Comparison of ENCODE assay signal across 17 cellular contexts in genomic region chr7:86600506-86601290, GRCh38. TPM values are rescaled to one million over a fixed set of nuclear protein-coding genes. Genes with fewer than 3 reads are reported as not detected.
A peak's percentile ranks its signal among the peaks of the same experiment; 100 is the strongest.
DNase-seq lines count a peak whose midpoint lies in the region; ATAC-seq, FAIRE-seq and TF ChIP-seq lines count a peak whose summit lies in the region.
"Had no signal": no experiment of that assay in that cellular context is flagged by ENCODE, and none has a peak within 500 bp of the region (broad histone marks: within the 10 kb centered on the region; RNA-seq: fewer than 3 reads in every experiment).

No MANE protein-coding gene starts in this region.

- H3K27ac Mint-ChIP-seq in chondrocyte (ENCODE audit: unreplicated experiment) = no peak overlapping the region
- H3K27ac Mint-ChIP-seq in neural progenitor cell = no peak overlapping the region
- H3K27ac Mint-ChIP-seq: activated CD8-positive, alpha-beta T cell treated with anti-CD3 and anti-CD28 coated beads, Interleukin-2, amount 10 ng/mL, durations not matched to agents 7 days and 5 days; activated naive CD4-positive, alpha-beta T cell treated with anti-CD3 and anti-CD28 coated beads, Interleukin-2, amount 50 U/mL, for 24 hours had no signal

- H2AFZ ChIP-seq in neural progenitor cell (replicated peaks) = peak overlapping the region; percentile 46

- WGBS in small intestine, 3 donors = 79 to 86% (median 82%) methylated on average over 6 of the region's 6 CpGs

- H3K9me3 ChIP-seq in neural progenitor cell (ENCODE audit: low read depth) (no peaks in the 10 kb centered on the region), small intestine (ENCODE audit: control insufficient read depth, low read depth) (no peaks in the 10 kb centered on the region)
- H3K9me3 ChIP-seq: HAP-1, ovary had no signal

- H3K27me3 Mint-ChIP-seq in chondrocyte (ENCODE audit: low read depth) = no peaks in the 10 kb centered on the region
- H3K27me3 Mint-ChIP-seq in neural progenitor cell (ENCODE audit: insufficient read depth, low read depth) = peaks cover 3% of the 10 kb centered on the region
- H3K27me3 Mint-ChIP-seq: activated naive CD4-positive, alpha-beta T cell treated with anti-CD3 and anti-CD28 coated beads, Interleukin-2, amount 50 U/mL, for 24 hours had no signal

- no peak overlapping the region for H3K4me2 ChIP-seq in neural progenitor cell

- H3K27me3 ChIP-seq in neural progenitor cell (no peaks in the 10 kb centered on the region), small intestine (ENCODE audit: control insufficient read depth in 2 of 2, insufficient read depth in 2 of 2, low read length in 2 of 2) (no peaks in the 10 kb centered on the region)
- H3K27me3 ChIP-seq: ovary had no signal

- no peaks in the 10 kb centered on the region for H3K79me2 ChIP-seq in neural progenitor cell (ENCODE audit: low read depth)

- no peak overlapping the region for H3K9ac ChIP-seq in neural progenitor cell

- H3K36me3 Mint-ChIP-seq in chondrocyte (ENCODE audit: low read depth) = no peaks in the 10 kb centered on the region
- H3K36me3 Mint-ChIP-seq in neural progenitor cell = no peaks in the 10 kb centered on the region
- H3K36me3 Mint-ChIP-seq: activated naive CD4-positive, alpha-beta T cell treated with anti-CD3 and anti-CD28 coated beads, Interleukin-2, amount 50 U/mL, for 24 hours had no signal

- FAIRE-seq in small intestine (lab: Jason Lieb, UNC) = no peak

- TF ChIP-seq CTCF in chondrocyte (IDR thresholded peaks at IDR 0.05) (no peak), neural progenitor cell (IDR thresholded peaks at IDR 0.05) (peak; percentile 33)

- H3K4me3 ChIP-seq in neural progenitor cell (no peak overlapping the region), small intestine (ENCODE audit: low read depth in 1 of 2, low read length in 2 of 2) (no peak overlapping the region)
- H3K4me3 ChIP-seq: HAP-1, ovary had no signal

- ATAC-seq in HG03135 (IDR thresholded peaks at IDR 0.05; ENCODE audit: unreplicated experiment) = no peak
- ATAC-seq: activated CD8-positive, alpha-beta T cell treated with anti-CD3 and anti-CD28 coated beads, Interleukin-2, amount 10 ng/mL, durations not matched to agents 7 days and 5 days had no signal

- H3K9me3 Mint-ChIP-seq in chondrocyte (ENCODE audit: low read depth) (no peaks in the 10 kb centered on the region), neural progenitor cell (peaks cover 8% of the 10 kb centered on the region)
- H3K9me3 Mint-ChIP-seq: activated naive CD4-positive, alpha-beta T cell treated with anti-CD3 and anti-CD28 coated beads, Interleukin-2, amount 50 U/mL, for 24 hours had no signal

- DNase-seq in C1 segment of cervical spinal cord (lab: John Stamatoyannopoulos, UW) = peak in 8 of 14 donors; percentile 9 to 36 (median 28)
- peak; percentile 20 for DNase-seq in H4 (ENCODE audit: low spot score)
- peak; percentile 63 for DNase-seq in chondrocyte (ENCODE audit: low spot score)
- peak; percentile 39 for DNase-seq in neural progenitor cell (ENCODE audit: low spot score)
- no peak for DNase-seq in small intestine
- DNase-seq in activated T-cell treated with anti-CD3 and anti-CD28 coated beads, Interleukin-2, amount 50 U/mL, for 1 hour = no peak
- no peak for DNase-seq in amniotic stem cell (lab: John Stamatoyannopoulos, UW)
- DNase-seq: activated CD8-positive, alpha-beta T cell treated with anti-CD3 and anti-CD28 coated beads, Interleukin-2, amount 10 ng/mL, durations not matched to agents 7 days and 5 days; erythroblast; NCI-H1048; NCI-H524; ovary; T-helper 9 cell had no signal

- no peaks in the 10 kb centered on the region for H3K4me1 Mint-ChIP-seq in chondrocyte (ENCODE audit: low read depth)
- H3K4me1 Mint-ChIP-seq in neural progenitor cell = no peaks in the 10 kb centered on the region
- H3K4me1 Mint-ChIP-seq: activated naive CD4-positive, alpha-beta T cell treated with anti-CD3 and anti-CD28 coated beads, Interleukin-2, amount 50 U/mL, for 24 hours had no signal

- H3K4me1 ChIP-seq in neural progenitor cell (no peaks in the 10 kb centered on the region), small intestine (ENCODE audit: control insufficient read depth in 2 of 2, insufficient read depth in 1 of 2, low read depth in 1 of 2, low read length in 1 of 2) (no peaks in the 10 kb centered on the region)
- H3K4me1 ChIP-seq: HAP-1 had no signal

- H3K36me3 ChIP-seq in neural progenitor cell (no peaks in the 10 kb centered on the region), small intestine (ENCODE audit: control insufficient read depth in 2 of 2, insufficient read depth in 2 of 2, low read length in 2 of 2) (no peaks in the 10 kb centered on the region)
- H3K36me3 ChIP-seq: HAP-1, ovary had no signal

- H3F3A ChIP-seq in neural progenitor cell (ENCODE audit: low read depth) = no peaks in the 10 kb centered on the region

- no peaks in the 10 kb centered on the region for H4K20me1 ChIP-seq in neural progenitor cell (ENCODE audit: low read depth)

- H3K4me3 Mint-ChIP-seq in chondrocyte (ENCODE audit: unreplicated experiment) = no peak overlapping the region
- H3K4me3 Mint-ChIP-seq in neural progenitor cell = no peak overlapping the region
- H3K4me3 Mint-ChIP-seq: activated CD8-positive, alpha-beta T cell treated with anti-CD3 and anti-CD28 coated beads, Interleukin-2, amount 10 ng/mL, durations not matched to agents 7 days and 5 days; activated naive CD4-positive, alpha-beta T cell treated with anti-CD3 and anti-CD28 coated beads, Interleukin-2, amount 50 U/mL, for 24 hours had no signal

- no peak overlapping the region for H3K27ac ChIP-seq in neural progenitor cell
- no peak overlapping the region for H3K27ac ChIP-seq in small intestine (ENCODE audit: low read depth in 1 of 2, low read length in 1 of 2)
- H3K27ac ChIP-seq: ovary had no signal

RNA-seq across cellular contexts. Expression of gene GRM3, which starts 43.0 kb away (rescaled TPM):
- not detected in 2 replicates for total RNA-seq in H4 (2014; rRNA removed; shearing (Covaris generic))
- not detected in 3 replicates for total RNA-seq in chondrocyte
- total RNA-seq in neural progenitor cell (ENCODE audit: low replicate concordance) = 13.6 and 22.2 TPM in 2 replicates
- under 1 TPM in 1 of 3 donors, not detected in 2; 0.27 TPM for polyA plus RNA-seq in small intestine
- total RNA-seq: activated CD8-positive, alpha-beta T cell treated with anti-CD3 and anti-CD28 coated beads, Interleukin-2, amount 10 ng/mL, durations not matched to agents 7 days and 5 days; lung microvascular endothelial cell had no signal

Comparison
In these comparisons a context has a peak if more than half of its experiments do, and no peak if none do; other contexts are left out.
1. DNase-seq: peak in C1 segment of cervical spinal cord (8 of 14), H4 (single experiment), chondrocyte (single experiment) and neural progenitor cell (single experiment); none in small intestine (single experiment), activated T-cell treated with anti-CD3 and anti-CD28 coated beads, Interleukin-2, amount 50 U/mL, for 1 hour (single experiment) and amniotic stem cell (single experiment).
2. RNA of gene GRM3, which starts 43.0 kb away (total RNA-seq): 13.6 to 22.2 TPM in neural progenitor cell; not detected in H4 and not detected in chondrocyte; every median in the first group is over 10 times any median in the second.